Comparison of ENCODE assay signal across 1 cellular context in the genomic region with DNA sequence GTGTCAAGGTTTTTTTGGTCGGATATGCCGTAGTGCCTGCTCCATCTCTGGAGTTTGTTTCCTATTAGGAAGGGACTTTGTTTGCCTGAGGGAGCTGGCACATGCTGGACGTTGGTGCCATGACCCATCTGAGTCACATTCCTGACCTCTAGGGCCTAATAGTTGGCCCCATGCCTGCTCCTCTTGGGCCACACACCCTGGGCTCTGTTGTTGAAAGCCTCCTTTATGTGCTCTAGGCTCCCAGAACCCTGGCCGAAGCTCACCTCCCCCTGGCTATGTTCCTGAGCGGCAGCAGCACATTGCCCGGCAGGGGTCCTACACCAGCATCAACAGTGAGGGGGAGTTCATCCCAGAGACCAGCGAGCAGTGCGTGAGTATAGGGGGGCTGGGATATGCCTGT.
TF ChIP-seq lines count a peak whose summit lies in the region.

No MANE protein-coding gene starts in this region.

TF ChIP-seq in endothelial cell of umbilical vein, 7 proteins besides CTCF, POLR2A, EP300 and RAD21:
- TF ChIP-seq EZH2 (IDR thresholded peaks at IDR 0.05; ENCODE audit: borderline replicate concordance, low read depth, low read length, severe bottlenecking): no peak
- no peak for TF ChIP-seq POLR2AphosphoS5 (IDR thresholded peaks at IDR 0.05; ENCODE audit: insufficient read depth, low read depth, low read length)
- no peak for TF ChIP-seq GATA2 (IDR thresholded peaks at IDR 0.05; ENCODE audit: insufficient read depth, insufficient read length, low read depth, low read length)
- no peak for TF ChIP-seq JUN (IDR thresholded peaks at IDR 0.05; ENCODE audit: borderline replicate concordance, insufficient read depth, insufficient read length, low read depth)
- TF ChIP-seq, protein P1, sequence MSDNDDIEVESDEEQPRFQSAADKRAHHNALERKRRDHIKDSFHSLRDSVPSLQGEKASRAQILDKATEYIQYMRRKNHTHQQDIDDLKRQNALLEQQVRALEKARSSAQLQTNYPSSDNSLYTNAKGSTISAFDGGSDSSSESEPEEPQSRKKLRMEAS (IDR thresholded peaks at IDR 0.05; ENCODE audit: insufficient read depth, insufficient read length): no peak
